Comparison of ENCODE assay signal across 14 cellular contexts in genomic region chr1:1210726-1211540, GRCh38. TPM values are rescaled to one million over a fixed set of nuclear protein-coding genes. Genes with fewer than 3 reads are reported as not detected.
DNase-seq lines count a peak whose midpoint lies in the region; ATAC-seq lines count a peak whose summit lies in the region.
"Had no signal": no experiment of that assay in that cellular context is flagged by ENCODE, and none has a peak within 500 bp of the region (broad histone marks: within the 10 kb centered on the region; RNA-seq: fewer than 3 reads in every experiment).

No MANE protein-coding gene starts in this region.

- POLR2A ChIA-PET in CD4-positive, alpha-beta memory T cell (lab: Charles Lee; ENCODE audit: partially characterized antibody): no interaction called here

- no peaks in the 10 kb centered on the region for H3K9me3 ChIP-seq in CD4-positive, alpha-beta memory T cell (ENCODE audit: control insufficient read depth in 1 of 2, low read length in 2 of 2)
- H3K9me3 ChIP-seq in T-helper 17 cell (ENCODE audit: control insufficient read depth, low read length, poor library complexity, severe bottlenecking): no peaks in the 10 kb centered on the region
- H3K9me3 ChIP-seq in SJCRH30 (replicated peaks): no peaks in the 10 kb centered on the region

- H3K9me3 Mint-ChIP-seq in CD4-positive, alpha-beta memory T cell: no peaks in the 10 kb centered on the region
- no peaks in the 10 kb centered on the region for H3K9me3 Mint-ChIP-seq in immature natural killer cell
- H3K9me3 Mint-ChIP-seq: HFFc6 had no signal

- H3K4me1 ChIP-seq in CD4-positive, alpha-beta memory T cell (ENCODE audit: insufficient read depth, low read length): peaks cover 80% of the 10 kb centered on the region
- peaks cover 34% of the 10 kb centered on the region for H3K4me1 ChIP-seq in SJCRH30

- H3K27me3 ChIP-seq in CD4-positive, alpha-beta memory T cell (ENCODE audit: insufficient read depth, low read length): no peaks in the 10 kb centered on the region
- no peaks in the 10 kb centered on the region for H3K27me3 ChIP-seq in SJCRH30

- CTCF ChIA-PET in CD4-positive, alpha-beta memory T cell (lab: Charles Lee; ENCODE audit: partially characterized antibody): no interaction called here

- H3K27ac ChIP-seq in CD4-positive, alpha-beta memory T cell (ENCODE audit: low read depth, low read length): peak overlapping the region; percentile 41
- no peak overlapping the region for H3K27ac ChIP-seq in SJCRH30

- no peaks in the 10 kb centered on the region for H3K27me3 Mint-ChIP-seq in CD4-positive, alpha-beta memory T cell
- no peaks in the 10 kb centered on the region for H3K27me3 Mint-ChIP-seq in T-helper 17 cell
- peaks cover 17 to 42% (median 29%) of the 10 kb centered on the region in 3 donors for H3K27me3 Mint-ChIP-seq in immature natural killer cell (ENCODE audit: low read depth in 3 of 3)

- peaks cover 0 to 1% of the 10 kb centered on the region in 2 donors for H3K36me3 Mint-ChIP-seq in CD4-positive, alpha-beta memory T cell
- H3K36me3 Mint-ChIP-seq in T-helper 17 cell (ENCODE audit: low read depth): peaks cover 2% of the 10 kb centered on the region
- no peaks in the 10 kb centered on the region for H3K36me3 Mint-ChIP-seq in immature natural killer cell

- peak overlapping the region; percentile 62 to 93 (median 75) for H3K27ac Mint-ChIP-seq in CD4-positive, alpha-beta memory T cell
- peak overlapping the region; percentile 54 for H3K27ac Mint-ChIP-seq in T-helper 17 cell
- H3K27ac Mint-ChIP-seq in immature natural killer cell: peak overlapping the region in 5 of 6 donors; percentile 64 to 95 (median 81)
- H3K27ac Mint-ChIP-seq: HFFc6 had no signal

- H3K36me3 ChIP-seq in CD4-positive, alpha-beta memory T cell (ENCODE audit: insufficient read depth, low read length): no peaks in the 10 kb centered on the region
- no peaks in the 10 kb centered on the region for H3K36me3 ChIP-seq in SJCRH30

- H3K4me3 Mint-ChIP-seq in CD4-positive, alpha-beta memory T cell: peak overlapping the region; percentile 7 to 71 (median 40)
- peak overlapping the region; percentile 39 for H3K4me3 Mint-ChIP-seq in T-helper 17 cell
- H3K4me3 Mint-ChIP-seq in immature natural killer cell: peak overlapping the region; percentile 23 to 61 (median 48)
- H3K4me3 Mint-ChIP-seq: HFFc6 had no signal

- H3K4me3 ChIP-seq in CD4-positive, alpha-beta memory T cell (ENCODE audit: low read length in 2 of 2): no peak overlapping the region
- H3K4me3 ChIP-seq in SJCRH30: no peak overlapping the region
- H3K4me3 ChIP-seq: GM12878 had no signal

- DNase-seq in CD4-positive, alpha-beta memory T cell: peak in 1 of 5 donors; percentile 40
- DNase-seq in T-helper 17 cell: peak; percentile 7 to 12 (median 7)
- DNase-seq in immature natural killer cell: no peak
- DNase-seq in NCI-H2196 (lab: John Stamatoyannopoulos, UW; ENCODE audit: unreplicated experiment): no peak
- DNase-seq in SJCRH30: no peak
- DNase-seq: caudate nucleus, HFFc6, KG1, NCI-H2081 treated with DMSO at 0.1 percent for 48 hours had no signal

- H3K4me1 Mint-ChIP-seq in CD4-positive, alpha-beta memory T cell: peaks cover 13 to 56% (median 34%) of the 10 kb centered on the region in 4 donors
- peaks cover 34% of the 10 kb centered on the region for H3K4me1 Mint-ChIP-seq in T-helper 17 cell
- H3K4me1 Mint-ChIP-seq in immature natural killer cell: peaks cover 37 to 57% of the 10 kb centered on the region in 2 donors

- intact Hi-C loops in CD4-positive, alpha-beta memory T cell (cut with micrococcal nuclease): no loop called here

- ATAC-seq in T-helper 17 cell (no peak), GM18907 (IDR thresholded peaks at IDR 0.05; ENCODE audit: unreplicated experiment) (no peak)
- ATAC-seq: esophagus mucosa, GM12878, sciatic nerve had no signal

RNA-seq across cellular contexts. Expression of gene TNFRSF4, which starts 3.0 kb away (rescaled TPM):
- 10 to 100 TPM; 13.5 to 15.5 TPM for total RNA-seq in CD4-positive, alpha-beta memory T cell
- 10 to 100 TPM; 63.2 to 75.1 TPM for polyA plus RNA-seq in CD4-positive, alpha-beta memory T cell
- 100 to 1,000 TPM in 1 of 2 donors, 10 to 100 TPM in 1; 94.7 to 127 TPM for total RNA-seq in T-helper 17 cell
- polyA plus RNA-seq in immature natural killer cell: 10 to 100 TPM in 2 of 3 donors, 1 to 10 TPM in 1; 7.6 to 16.3 (median 12.1) TPM
- total RNA-seq in SJCRH30 (2014; rRNA removed; shearing (Covaris generic)): 2.8 and 4.7 TPM in 2 replicates

RNA-seq across cellular contexts. Expression of gene TNFRSF18, which starts 4.5 kb away (rescaled TPM):
- total RNA-seq in CD4-positive, alpha-beta memory T cell: 1 to 10 TPM; 8.0 to 8.6 TPM
- 10 to 100 TPM; 22.1 to 27.1 TPM for polyA plus RNA-seq in CD4-positive, alpha-beta memory T cell
- total RNA-seq in T-helper 17 cell: 10 to 100 TPM; 47.9 to 80.4 TPM
- polyA plus RNA-seq in immature natural killer cell: 100 to 1,000 TPM in 2 of 3 donors, 10 to 100 TPM in 1; 56.4 to 136 (median 105) TPM
- total RNA-seq in SJCRH30 (2014; rRNA removed; shearing (Covaris generic)): 0.33 and 0.93 TPM in 2 replicates
- total RNA-seq: HFFc6, urinary bladder had no signal

RNA-seq across cellular contexts. Expression of gene SDF4, which starts 20.9 kb away (rescaled TPM):
- 100 to 1,000 TPM; 125 to 138 TPM for total RNA-seq in CD4-positive, alpha-beta memory T cell
- polyA plus RNA-seq in CD4-positive, alpha-beta memory T cell: 100 to 1,000 TPM in 1 of 2 donors, 10 to 100 TPM in 1; 97.4 to 106 TPM
- 100 to 1,000 TPM; 129 to 146 TPM for total RNA-seq in T-helper 17 cell
- polyA plus RNA-seq in immature natural killer cell: 100 to 1,000 TPM; 157 to 240 (median 194) TPM
- total RNA-seq in SJCRH30 (2014; rRNA removed; shearing (Covaris generic)): 86.7 and 87.1 TPM in 2 replicates

RNA-seq across cellular contexts. Expression of gene B3GALT6, which starts 21.1 kb away (rescaled TPM):
- total RNA-seq in CD4-positive, alpha-beta memory T cell: 10 to 100 TPM; 23.0 to 23.7 TPM
- polyA plus RNA-seq in CD4-positive, alpha-beta memory T cell: 10 to 100 TPM in 1 of 2 donors, 1 to 10 TPM in 1; 5.4 to 14.4 TPM
- total RNA-seq in T-helper 17 cell: 1 to 10 TPM; 8.4 to 9.4 TPM
- polyA plus RNA-seq in immature natural killer cell: 10 to 100 TPM in 1 of 3 donors, 1 to 10 TPM in 2; 5.3 to 13.9 (median 9.9) TPM
- total RNA-seq in SJCRH30 (2014; rRNA removed; shearing (Covaris generic)): 32.4 and 33.4 TPM in 2 replicates

RNA-seq across cellular contexts. Expression of gene C1QTNF12, which starts 35.6 kb away (rescaled TPM):
- total RNA-seq in CD4-positive, alpha-beta memory T cell: 1 to 10 TPM; 2.4 to 3.3 TPM
- polyA plus RNA-seq in CD4-positive, alpha-beta memory T cell: under 1 TPM in 1 of 2 donors, not detected in 1; 0.31 TPM
- 1 to 10 TPM in 1 of 2 donors, under 1 TPM in 1; 0.91 to 2.0 TPM for total RNA-seq in T-helper 17 cell
- polyA plus RNA-seq in immature natural killer cell: not detected
- total RNA-seq in SJCRH30 (2014; rRNA removed; shearing (Covaris generic)): 0.30 TPM in 1 of 2 replicates, not detected in the other

Comparison
In these comparisons a context has a peak if more than half of its experiments do, and no peak if none do; other contexts are left out.
1. DNase-seq: peak in T-helper 17 cell (3 of 3); none in immature natural killer cell (0 of 3), NCI-H2196 (single experiment) and SJCRH30 (0 of 2).
2. RNA of gene TNFRSF4, which starts 3.0 kb away (total RNA-seq): 94.7 to 127 TPM in T-helper 17 cell; 13.5 to 15.5 TPM in CD4-positive, alpha-beta memory T cell and 2.8 to 4.7 TPM in SJCRH30; every median in the first group is over 4 times any median in the second.
3. RNA of gene TNFRSF18, which starts 4.5 kb away (total RNA-seq): 47.9 to 80.4 TPM in T-helper 17 cell; 8.0 to 8.6 TPM in CD4-positive, alpha-beta memory T cell and 0.33 to 0.93 TPM in SJCRH30; every median in the first group is over 4 times any median in the second.
4. Peak in every context shown above with its lines, with median percentiles within 50 percentile points of each other: H3K27ac Mint-ChIP-seq and H3K4me3 Mint-ChIP-seq.